24 cellular contexts compared by ENCODE assay signal in genomic region chr21:42554251-42554937, GRCh38. TPM values are rescaled to one million over a fixed set of nuclear protein-coding genes. Genes with fewer than 3 reads are reported as not detected.
A peak's percentile ranks its signal among the peaks of the same experiment; 100 is the strongest.
DNase-seq lines count a peak whose midpoint lies in the region; ATAC-seq and TF ChIP-seq lines count a peak whose summit lies in the region.
"Had no signal": no experiment of that assay in that cellular context is flagged by ENCODE, and none has a peak within 500 bp of the region (broad histone marks: within the 10 kb centered on the region; RNA-seq: fewer than 3 reads in every experiment).

No MANE protein-coding gene starts in this region.

- WGBS in heart left ventricle, 4 donors: 75 to 85% (median 77%) methylated on average over 13 of the region's 13 CpGs
- 58 to 67% (median 66%) methylated on average over 13 of the region's 13 CpGs for WGBS in psoas muscle, 3 donors

- no peak for TF ChIP-seq POLR2A in heart left ventricle (IDR thresholded peaks at IDR 0.05)

- H3K4me1 ChIP-seq in heart left ventricle (peaks cover 0 to 3% (median 0%) of the 10 kb centered on the region in 12 donors), psoas muscle (no peaks in the 10 kb centered on the region), A673 (ENCODE audit: insufficient read depth, low read length, poor library complexity, severe bottlenecking) (no peaks in the 10 kb centered on the region)
- H3K4me1 ChIP-seq: ascending aorta, pancreas, SJSA1 had no signal

- peak in 3 of 4 donors; percentile 63 to 70 (median 66) for ATAC-seq in heart left ventricle
- ATAC-seq in psoas muscle: peak; percentile 68 to 93 (median 86)
- ATAC-seq: naive thymus-derived CD4-positive, alpha-beta T cell had no signal

- peak; percentile 28 for DNase-seq in activated CD8-positive, alpha-beta memory T cell treated with anti-CD3 and anti-CD28 coated beads for 24 hours
- DNase-seq in activated CD8-positive, alpha-beta memory T cell treated with anti-CD3 and anti-CD28 coated beads, Interleukin-2, amount 50 U/mL, for 4 hours: no peak
- DNase-seq in heart left ventricle: peak in 2 of 5 donors; percentile 35 to 38
- DNase-seq in psoas muscle: peak in 1 of 2 donors; percentile 66
- DNase-seq in hepatic stellate cell (ENCODE audit: low spot score): no peak
- no peak for DNase-seq in A673 (ENCODE audit: low spot score)
- DNase-seq in NCI-H128 (lab: John Stamatoyannopoulos, UW; ENCODE audit: unreplicated experiment): no peak
- DNase-seq: activated gamma-delta T cell; GOT3; Karpas-422; mesenchymal stem cell; naive thymus-derived CD4-positive, alpha-beta T cell; NCI-H1048; NCI-H2081; pancreas; PC-9; stimulated activated CD4-positive, alpha-beta T cell treated with anti-CD3 and anti-CD28 coated beads, Interleukin-4, amount 100 ng/mL, for 1 hour had no signal

- H3K27me3 ChIP-seq in heart left ventricle (no peaks in the 10 kb centered on the region), psoas muscle (ENCODE audit: insufficient read depth in 3 of 3, low read length in 2 of 3) (no peaks in the 10 kb centered on the region), A673 (replicated peaks; ENCODE audit: insufficient read depth, low read depth, low read length, poor library complexity) (no peaks in the 10 kb centered on the region)
- H3K27me3 ChIP-seq: ascending aorta, BLaER1, pancreas, SJSA1 had no signal

- CTCF ChIA-PET in A673 (lab: Charles Lee): no interaction called here

- H3K36me3 ChIP-seq in heart left ventricle (peaks cover 0 to 66% (median 45%) of the 10 kb centered on the region in 9 donors), psoas muscle (ENCODE audit: insufficient read depth in 1 of 2, low read depth in 1 of 2) (peaks cover 0 to 42% of the 10 kb centered on the region in 2 donors), A673 (ENCODE audit: insufficient read depth, low read length, poor library complexity, severe bottlenecking) (no peaks in the 10 kb centered on the region)
- H3K36me3 ChIP-seq: SJSA1 had no signal

- H3K9me3 ChIP-seq in heart left ventricle: no peaks in the 10 kb centered on the region
- H3K9me3 ChIP-seq in psoas muscle: no peaks in the 10 kb centered on the region
- H3K9me3 ChIP-seq in A673 (ENCODE audit: low read depth, low read length, poor library complexity, severe bottlenecking): no peaks in the 10 kb centered on the region
- H3K9me3 ChIP-seq: ascending aorta, BLaER1, pancreas, SJSA1 had no signal

- POLR2A ChIA-PET in A673 (lab: Charles Lee; ENCODE audit: low non-redundant PET): interaction anchor here (0.6 kb wide), 1 partner anchor 338 kb away, joined by 12 read pairs; no protein-coding TSS in a partner anchor

- H3K27ac ChIP-seq in VCaP: peak overlapping the region; percentile 83
- H3K27ac ChIP-seq in heart left ventricle: no peak overlapping the region
- H3K27ac ChIP-seq in psoas muscle: no peak overlapping the region
- no peak overlapping the region for H3K27ac ChIP-seq in A673 (ENCODE audit: low read depth, low read length, poor library complexity, severe bottlenecking)
- H3K27ac ChIP-seq: ascending aorta, BLaER1, pancreas, PC-9, SJSA1 had no signal

- H3K4me3 ChIP-seq in heart left ventricle: no peak overlapping the region
- H3K4me3 ChIP-seq in psoas muscle: no peak overlapping the region
- no peak overlapping the region for H3K4me3 ChIP-seq in A673 (ENCODE audit: low read depth, low read length, poor library complexity, severe bottlenecking)
- H3K4me3 ChIP-seq: ascending aorta, BLaER1, pancreas, PC-9, SJSA1, skin epidermis had no signal

- intact Hi-C loops in heart left ventricle (cut with DNase I) (no loop called here), psoas muscle (cut with DNase I) (no loop called here), A673 (cut with micrococcal nuclease; ENCODE audit: unreplicated experiment) (no loop called here)

- TF ChIP-seq CTCF in VCaP (conservative IDR thresholded peaks at IDR 0.05) (no peak), heart left ventricle (IDR thresholded peaks at IDR 0.05) (no peak), psoas muscle (IDR thresholded peaks at IDR 0.05) (no peak), A673 (conservative IDR thresholded peaks at IDR 0.05; ENCODE audit: low read depth, low read length) (no peak)

- no TSS peak for BruUV-seq in A673 (replicated peaks; lab: Mats Ljungman, UMichigan)

RNA-seq across cellular contexts. Expression of gene SLC37A1, which starts 40.7 kb away (rescaled TPM):
- total RNA-seq in heart left ventricle: 10 to 100 TPM in 1 of 9 donors, 1 to 10 TPM in 8; 3.1 to 13.0 (median 5.7) TPM
- 1 to 10 TPM; 2.2 TPM for polyA plus RNA-seq in heart left ventricle
- 10 to 100 TPM in 2 of 4 donors, 1 to 10 TPM in 2; 8.0 to 18.9 (median 9.4) TPM for total RNA-seq in psoas muscle
- 1 to 10 TPM; 1.6 to 6.5 (median 3.8) TPM for polyA plus RNA-seq in psoas muscle
- 11.2 and 11.9 TPM in 2 replicates for total RNA-seq in A673 (2021)

RNA-seq across cellular contexts. Expression of gene RSPH1, which starts 58.4 kb away (rescaled TPM):
- total RNA-seq in heart left ventricle: under 1 TPM in 1 of 9 donors, not detected in 8; 0.18 TPM
- polyA plus RNA-seq in heart left ventricle: under 1 TPM in 1 of 2 donors, not detected in 1; 0.11 TPM
- under 1 TPM in 1 of 4 donors, not detected in 3; 0.29 TPM for total RNA-seq in psoas muscle
- polyA plus RNA-seq in psoas muscle: under 1 TPM in 1 of 3 donors, not detected in 2; 0.08 TPM
- 0.45 and 1.0 TPM in 2 replicates for total RNA-seq in A673 (2021)
- total RNA-seq: ascending aorta; HT1080; SJSA1; T-helper 2 cell treated with Interferon-gamma antibody and Interleukin-4, amounts not matched to agents 100 ng/mL and 5 ng/mL, for 36 hours had no signal
- polyA plus RNA-seq: naive thymus-derived CD4-positive, alpha-beta T cell had no signal
